ENCODE assay signal across 15 cellular contexts in the genomic region with DNA sequence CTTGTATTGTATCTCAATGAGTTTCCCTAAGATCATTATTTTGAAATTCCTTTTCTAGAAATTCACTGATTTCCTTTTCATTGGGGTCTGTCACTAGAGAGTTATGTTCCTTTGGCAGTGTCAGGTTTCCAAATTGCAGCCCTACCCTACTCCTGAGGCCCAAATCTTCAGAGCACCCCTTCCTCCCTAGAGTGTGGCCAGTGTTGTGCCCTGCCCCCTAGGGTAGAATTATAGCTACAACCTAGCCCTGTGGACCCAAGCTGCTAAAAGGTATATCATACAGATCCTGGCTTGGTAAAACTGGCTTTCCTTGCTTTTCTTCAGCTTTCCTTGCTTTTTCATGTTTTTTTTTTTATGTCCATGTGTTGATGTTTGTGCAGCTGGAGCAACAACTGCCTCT.
DNase-seq lines count a peak whose midpoint lies in the region; ATAC-seq, FAIRE-seq and TF ChIP-seq lines count a peak whose summit lies in the region.
"Had no signal": no experiment of that assay in that cellular context is flagged by ENCODE, and none has a peak within 500 bp of the region (broad histone marks: within the 10 kb centered on the region; RNA-seq: fewer than 3 reads in every experiment).

No MANE protein-coding gene starts in this region.

- H3K9ac ChIP-seq in HepG2 (ENCODE audit: insufficient read depth, low read depth, low read length): no peak overlapping the region
- H3K9ac ChIP-seq: BLaER1 treated with 17β-estradiol and CSF1 and Interleukin-3, amounts not matched to agents 10 nM and 100 nM had no signal

- no peak for TF ChIP-seq EP300 in HepG2 (IDR thresholded peaks at IDR 0.05; ENCODE audit: low read depth in 2 of 2, low read length in 2 of 2)
- no peak for TF ChIP-seq EP300 in HepG2 (CRISPR knock-in tag; IDR thresholded peaks at IDR 0.05; ENCODE audit: borderline replicate concordance)

- no peak for DNase-seq in HepG2 (ENCODE audit: low spot score)
- DNase-seq in right lobe of liver: no peak
- peak; percentile 29 for DNase-seq in GM23338 (ENCODE audit: low spot score)
- DNase-seq in naive B cell: no peak
- DNase-seq in NCI-H510A (lab: John Stamatoyannopoulos, UW): no peak
- no peak for DNase-seq in chondrocyte (ENCODE audit: low spot score)
- DNase-seq: Caco-2, GDM1, GOT3, H7 had no signal

- peaks cover 2% of the 10 kb centered on the region for H3K27me3 Mint-ChIP-seq in GM23338 (ENCODE audit: insufficient read depth, low read depth, poor library complexity)
- H3K27me3 Mint-ChIP-seq in naive B cell: no peaks in the 10 kb centered on the region
- no peaks in the 10 kb centered on the region for H3K27me3 Mint-ChIP-seq in chondrocyte (ENCODE audit: low read depth)
- H3K27me3 Mint-ChIP-seq: B cell had no signal

- H3K9me2 ChIP-seq in GM23338 (ENCODE audit: insufficient read depth): no peaks in the 10 kb centered on the region

- in situ Hi-C loops in HepG2 (cut with HindIII; ENCODE audit: extremely low pct_ligation_motif_present, low pct_unique_long_range_greater_than_20kb): no loop called here

- TF ChIP-seq POLR2A in HepG2 (IDR thresholded peaks at IDR 0.05; ENCODE audit: insufficient read depth in 1 of 2, low read depth in 2 of 2, low read length in 2 of 2) (no peak), right lobe of liver (IDR thresholded peaks at IDR 0.05) (no peak)

- H3K4me3 ChIP-seq in HepG2 (replicated peaks in 1 of 3; ENCODE audit: insufficient read depth in 1 of 3, low read depth in 2 of 3, low read length in 3 of 3): no peak overlapping the region
- H3K4me3 ChIP-seq in right lobe of liver: no peak overlapping the region
- H3K4me3 ChIP-seq in GM23338: no peak overlapping the region
- H3K4me3 ChIP-seq: BLaER1 treated with 17β-estradiol and CSF1 and Interleukin-3, amounts not matched to agents 10 nM and 100 nM had no signal

- H3K9me3 ChIP-seq in HepG2 (ENCODE audit: low read length) (no peaks in the 10 kb centered on the region), right lobe of liver (no peaks in the 10 kb centered on the region)
- H3K9me3 ChIP-seq: Caco-2 had no signal

- CTCF ChIA-PET in HepG2 (lab: Yijun Ruan, JAX; ENCODE audit: low intra/inter-chr PET ratio, low total read pairs): no interaction called here

- no peak overlapping the region for H3K4me3 Mint-ChIP-seq in GM23338
- no peak overlapping the region for H3K4me3 Mint-ChIP-seq in naive B cell
- H3K4me3 Mint-ChIP-seq in chondrocyte (ENCODE audit: unreplicated experiment): no peak overlapping the region
- H3K4me3 Mint-ChIP-seq: B cell had no signal

- H3K4me1 ChIP-seq in HepG2 (ENCODE audit: insufficient read depth, low read length) (peaks cover 10% of the 10 kb centered on the region), right lobe of liver (no peaks in the 10 kb centered on the region), GM23338 (ENCODE audit: insufficient read depth) (no peaks in the 10 kb centered on the region)

- TF ChIP-seq RAD21 in HepG2 (CRISPR knock-in tag; IDR thresholded peaks at IDR 0.05): no peak

- H3K27ac ChIP-seq in HepG2 (ENCODE audit: extremely low read length, insufficient read depth, low read length) (no peak overlapping the region), right lobe of liver (no peak overlapping the region), GM23338 (ENCODE audit: low read depth) (no peak overlapping the region)
- H3K27ac ChIP-seq: BLaER1 treated with 17β-estradiol and CSF1 and Interleukin-3, amounts not matched to agents 10 nM and 100 nM had no signal

- no TSS peak for BruUV-seq in HepG2 (replicated peaks; lab: Mats Ljungman, UMichigan)

- ATAC-seq in HepG2 (peak; percentile 47; the same call in 2 of the 3 replicates), right lobe of liver (no peak), GM23338 (peak; percentile 81), naive B cell (ENCODE audit: low read depth in 2 of 2) (no peak)

- FAIRE-seq in HepG2 (lab: Jason Lieb, UNC): no peak
- FAIRE-seq: D721Med, GM12892, GM18507 had no signal

- H3K36me3 ChIP-seq in HepG2 (replicated peaks in 1 of 2; ENCODE audit: control insufficient read depth in 1 of 2, insufficient read depth in 2 of 2, low read length in 2 of 2) (no peaks in the 10 kb centered on the region), right lobe of liver (no peaks in the 10 kb centered on the region), GM23338 (ENCODE audit: insufficient read depth) (no peaks in the 10 kb centered on the region)
- H3K36me3 ChIP-seq: BLaER1 treated with 17β-estradiol and CSF1 and Interleukin-3, amounts not matched to agents 10 nM and 100 nM had no signal

- H3K4me1 Mint-ChIP-seq in GM23338 (no peaks in the 10 kb centered on the region), naive B cell (peaks cover 30 to 76% (median 66%) of the 10 kb centered on the region in 3 donors), chondrocyte (ENCODE audit: low read depth) (no peaks in the 10 kb centered on the region)

- H3K9me3 Mint-ChIP-seq in GM23338 (peaks cover 7% of the 10 kb centered on the region; the same call in 2 of the 3 replicates), naive B cell (peaks cover 4 to 21% (median 13%) of the 10 kb centered on the region in 7 donors), chondrocyte (ENCODE audit: low read depth) (peaks cover 23% of the 10 kb centered on the region)

- TF ChIP-seq CTCF in HepG2 (CRISPR knock-in tag; IDR thresholded peaks at IDR 0.05) (0 out of 2 replicates have a peak, but pooled peaks have one; percentile 15), right lobe of liver (IDR thresholded peaks at IDR 0.05) (no peak), GM23338 (conservative IDR thresholded peaks at IDR 0.05; ENCODE audit: low read depth in 2 of 2) (peak; percentile 22 to 42; a peak in 3 of 4 replicates), chondrocyte (IDR thresholded peaks at IDR 0.05) (no peak)

- H3F3A ChIP-seq in GM23338 (replicated peaks; ENCODE audit: low read depth): no peaks in the 10 kb centered on the region

- no peaks in the 10 kb centered on the region for H4K20me1 ChIP-seq in HepG2 (ENCODE audit: insufficient read depth, low read length)
- H4K20me1 ChIP-seq in GM23338 (replicated peaks; ENCODE audit: insufficient read depth): no peaks in the 10 kb centered on the region
- H4K20me1 ChIP-seq: BLaER1 treated with 17β-estradiol and CSF1 and Interleukin-3, amounts not matched to agents 10 nM and 100 nM had no signal

- no peak overlapping the region for H2AFZ ChIP-seq in HepG2 (ENCODE audit: low read length)
- no peak overlapping the region for H2AFZ ChIP-seq in GM23338

- H3K4me2 ChIP-seq in HepG2 (ENCODE audit: low read depth, low read length): no peak overlapping the region
- H3K4me2 ChIP-seq in GM23338: no peak overlapping the region
- H3K4me2 ChIP-seq: BLaER1 treated with 17β-estradiol and CSF1 and Interleukin-3, amounts not matched to agents 10 nM and 100 nM had no signal

- POLR2A ChIA-PET in HepG2 (lab: Yijun Ruan, JAX): no interaction called here

- intact Hi-C loops in HepG2 (cut with micrococcal nuclease; ENCODE audit: unreplicated experiment) (loop anchor here (5.0 kb wide), 1 partner anchor 57 kb away; no protein-coding TSS in a partner anchor), right lobe of liver (cut with DNase I) (no loop called here)

- H3K27me3 ChIP-seq in HepG2 (ENCODE audit: control insufficient read depth in 1 of 2, insufficient read depth in 2 of 2, low read length in 2 of 2) (no peaks in the 10 kb centered on the region), right lobe of liver (no peaks in the 10 kb centered on the region), GM23338 (ENCODE audit: insufficient read depth) (no peaks in the 10 kb centered on the region)
- H3K27me3 ChIP-seq: BLaER1 treated with 17β-estradiol and CSF1 and Interleukin-3, amounts not matched to agents 10 nM and 100 nM had no signal

- H3K79me2 ChIP-seq in HepG2 (ENCODE audit: insufficient read depth, low read length) (no peaks in the 10 kb centered on the region), GM23338 (replicated peaks; ENCODE audit: insufficient read depth) (no peaks in the 10 kb centered on the region)

- H3K36me3 Mint-ChIP-seq in GM23338 (ENCODE audit: low read depth) (no peaks in the 10 kb centered on the region), naive B cell (peaks cover 12 to 20% of the 10 kb centered on the region in 2 donors), chondrocyte (ENCODE audit: low read depth) (peaks cover 7% of the 10 kb centered on the region)

- H3K27ac Mint-ChIP-seq in GM23338: no peak overlapping the region
- peak overlapping the region in 4 of 6 donors; percentile 3 to 79 (median 18) for H3K27ac Mint-ChIP-seq in naive B cell
- H3K27ac Mint-ChIP-seq in chondrocyte (ENCODE audit: unreplicated experiment): no peak overlapping the region
- H3K27ac Mint-ChIP-seq: B cell had no signal

TF ChIP-seq in HepG2, 621 proteins besides CTCF, POLR2A, EP300 and RAD21 (continues in another document):
- TF ChIP-seq SMAD1 (CRISPR knock-in tag; IDR thresholded peaks at IDR 0.05; ENCODE audit: borderline replicate concordance, low read depth): no peak

TF ChIP-seq in GM23338, 12 proteins besides CTCF, POLR2A, EP300 and RAD21:
- TF ChIP-seq EZH2 (IDR thresholded peaks at IDR 0.05; ENCODE audit: low read depth, unreplicated experiment): no peak

Comparison
In these comparisons a context has a peak if more than half of its experiments do, and no peak if none do; other contexts are left out.
1. ATAC-seq: peak in HepG2 (single experiment) and GM23338 (single experiment); none in right lobe of liver (0 of 4) and naive B cell (0 of 2).
2. CTCF ChIP-seq: peak in HepG2 (single experiment) and GM23338 (2 of 2); none in right lobe of liver (0 of 4) and chondrocyte (single experiment).
3. H3K27ac Mint-ChIP-seq: peak in naive B cell (4 of 6); none in GM23338 (single experiment) and chondrocyte (single experiment).